23 cellular contexts compared by ENCODE assay signal in genomic region chr14:75634848-75635247, GRCh38. TPM values are rescaled to one million over a fixed set of nuclear protein-coding genes. Genes with fewer than 3 reads are reported as not detected.
DNase-seq lines count a peak whose midpoint lies in the region; FAIRE-seq and TF ChIP-seq lines count a peak whose summit lies in the region.
"Had no signal": no experiment of that assay in that cellular context is flagged by ENCODE, and none has a peak within 500 bp of the region (broad histone marks: within the 10 kb centered on the region; RNA-seq: fewer than 3 reads in every experiment).

No MANE protein-coding gene starts in this region.

- TF ChIP-seq RAD21 in Ishikawa (IDR thresholded peaks at IDR 0.05; ENCODE audit: low read depth), result no peak

- H3K36me3 Mint-ChIP-seq in Calu3 (ENCODE audit: insufficient read depth, unreplicated experiment) (no peaks in the 10 kb centered on the region), neural crest cell (ENCODE audit: low read depth) (no peaks in the 10 kb centered on the region)

- TF ChIP-seq CTCF in Calu3 (IDR thresholded peaks at IDR 0.05; ENCODE audit: unreplicated experiment) (no peak), bronchial epithelial cell (IDR thresholded peaks at IDR 0.05; ENCODE audit: insufficient read depth, low read length, severe bottlenecking) (no peak), neural crest cell (conservative IDR thresholded peaks at IDR 0.05) (no peak)

- BruUV-seq in Calu3 (replicated peaks; lab: Mats Ljungman, UMichigan), result no TSS peak

- no peak overlapping the region for H3K4me3 ChIP-seq in bronchial epithelial cell (ENCODE audit: low read depth, low read length)
- H3K4me3 ChIP-seq: SJSA1 had no signal

- CTCF ChIA-PET in Calu3 (lab: Charles Lee), result interaction anchor here (0.6 kb wide), 1 partner anchor 723 kb away, joined by 3 read pairs; no protein-coding TSS in a partner anchor

- peaks cover 9% of the 10 kb centered on the region for H3K4me1 Mint-ChIP-seq in Calu3 (ENCODE audit: low read depth, unreplicated experiment)
- peaks cover 26% of the 10 kb centered on the region for H3K4me1 Mint-ChIP-seq in neural crest cell

- no peaks in the 10 kb centered on the region for H3K9me3 Mint-ChIP-seq in Calu3 (ENCODE audit: low read depth, unreplicated experiment)
- peaks cover 2% of the 10 kb centered on the region for H3K9me3 Mint-ChIP-seq in neural crest cell
- H3K9me3 Mint-ChIP-seq: CD4-positive, CD25-positive, alpha-beta regulatory T cell; HFFc6 had no signal

- peak; percentile 25 for DNase-seq in Calu3
- DNase-seq in bronchial epithelial cell (ENCODE audit: low read depth), result peak; percentile 39
- no peak for DNase-seq in neural crest cell (ENCODE audit: low read depth, low spot score)
- no peak for DNase-seq in GM12891 (ENCODE audit: insufficient read length, low spot score)
- DNase-seq in NCI-H526 (lab: John Stamatoyannopoulos, UW), result no peak
- no peak for DNase-seq in central memory CD4-positive, alpha-beta T cell
- DNase-seq in AG08396 (ENCODE audit: low spot score), result no peak
- DNase-seq: AML-193; CD4-positive, CD25-positive, alpha-beta regulatory T cell; GOT3; HFFc6; MM.1S; NCI-H1092 treated with DMSO at 0.1 percent for 48 hours; NCI-H1694; NCI-H345; NCI-H69; RPMI8226; SW 1271 had no signal

- no peak overlapping the region for H3K27ac Mint-ChIP-seq in Calu3 (ENCODE audit: unreplicated experiment)
- peak overlapping the region; percentile 83 for H3K27ac Mint-ChIP-seq in neural crest cell (ENCODE audit: unreplicated experiment)
- H3K27ac Mint-ChIP-seq: CD4-positive, CD25-positive, alpha-beta regulatory T cell; HFFc6 had no signal

- no peak overlapping the region for H3K4me3 Mint-ChIP-seq in Calu3 (ENCODE audit: low read depth, unreplicated experiment)
- no peak overlapping the region for H3K4me3 Mint-ChIP-seq in neural crest cell
- H3K4me3 Mint-ChIP-seq: CD4-positive, CD25-positive, alpha-beta regulatory T cell; HFFc6 had no signal

- FAIRE-seq in bronchial epithelial cell (lab: Jason Lieb, UNC) (no peak), GM12891 (lab: Jason Lieb, UNC) (no peak)
- FAIRE-seq: G401.6, GM18507, HepG2 had no signal

- H3K36me3 ChIP-seq in bronchial epithelial cell (ENCODE audit: control insufficient read depth, insufficient read depth, low read length), result no peaks in the 10 kb centered on the region
- H3K36me3 ChIP-seq: SJSA1 had no signal

- TF ChIP-seq EP300 in Ishikawa (IDR thresholded peaks at IDR 0.05; ENCODE audit: borderline replicate concordance), result peak; percentile 41; the same call in 1 of the 2 replicates

- TF ChIP-seq POLR2A in GM12891 (IDR thresholded peaks at IDR 0.05; ENCODE audit: low read depth, low read length), result no peak

- intact Hi-C loops in Calu3 (cut with micrococcal nuclease; ENCODE audit: unreplicated experiment), result no loop called here

- H3K27me3 Mint-ChIP-seq in Calu3 (ENCODE audit: unreplicated experiment) (no peaks in the 10 kb centered on the region), neural crest cell (ENCODE audit: low read depth) (no peaks in the 10 kb centered on the region)
- H3K27me3 Mint-ChIP-seq: CD4-positive, CD25-positive, alpha-beta regulatory T cell had no signal

- H3K27me3 ChIP-seq in bronchial epithelial cell (ENCODE audit: control insufficient read depth, insufficient read depth, low read length), result peaks cover 2% of the 10 kb centered on the region
- H3K27me3 ChIP-seq: SJSA1 had no signal

TF ChIP-seq in Ishikawa, 13 proteins besides CTCF, POLR2A, EP300 and RAD21 (continues in another document):
- TF ChIP-seq NFIC (IDR thresholded peaks at IDR 0.05) (peak; percentile 58), TEAD4 (IDR thresholded peaks at IDR 0.05) (peak; percentile 78), TAF1 (IDR thresholded peaks at IDR 0.05; ENCODE audit: low read depth) (no peak), CEBPB (IDR thresholded peaks at IDR 0.05) (no peak), ZBTB7A (IDR thresholded peaks at IDR 0.05; ENCODE audit: low read depth) (no peak)
- TF ChIP-seq, protein P1, sequence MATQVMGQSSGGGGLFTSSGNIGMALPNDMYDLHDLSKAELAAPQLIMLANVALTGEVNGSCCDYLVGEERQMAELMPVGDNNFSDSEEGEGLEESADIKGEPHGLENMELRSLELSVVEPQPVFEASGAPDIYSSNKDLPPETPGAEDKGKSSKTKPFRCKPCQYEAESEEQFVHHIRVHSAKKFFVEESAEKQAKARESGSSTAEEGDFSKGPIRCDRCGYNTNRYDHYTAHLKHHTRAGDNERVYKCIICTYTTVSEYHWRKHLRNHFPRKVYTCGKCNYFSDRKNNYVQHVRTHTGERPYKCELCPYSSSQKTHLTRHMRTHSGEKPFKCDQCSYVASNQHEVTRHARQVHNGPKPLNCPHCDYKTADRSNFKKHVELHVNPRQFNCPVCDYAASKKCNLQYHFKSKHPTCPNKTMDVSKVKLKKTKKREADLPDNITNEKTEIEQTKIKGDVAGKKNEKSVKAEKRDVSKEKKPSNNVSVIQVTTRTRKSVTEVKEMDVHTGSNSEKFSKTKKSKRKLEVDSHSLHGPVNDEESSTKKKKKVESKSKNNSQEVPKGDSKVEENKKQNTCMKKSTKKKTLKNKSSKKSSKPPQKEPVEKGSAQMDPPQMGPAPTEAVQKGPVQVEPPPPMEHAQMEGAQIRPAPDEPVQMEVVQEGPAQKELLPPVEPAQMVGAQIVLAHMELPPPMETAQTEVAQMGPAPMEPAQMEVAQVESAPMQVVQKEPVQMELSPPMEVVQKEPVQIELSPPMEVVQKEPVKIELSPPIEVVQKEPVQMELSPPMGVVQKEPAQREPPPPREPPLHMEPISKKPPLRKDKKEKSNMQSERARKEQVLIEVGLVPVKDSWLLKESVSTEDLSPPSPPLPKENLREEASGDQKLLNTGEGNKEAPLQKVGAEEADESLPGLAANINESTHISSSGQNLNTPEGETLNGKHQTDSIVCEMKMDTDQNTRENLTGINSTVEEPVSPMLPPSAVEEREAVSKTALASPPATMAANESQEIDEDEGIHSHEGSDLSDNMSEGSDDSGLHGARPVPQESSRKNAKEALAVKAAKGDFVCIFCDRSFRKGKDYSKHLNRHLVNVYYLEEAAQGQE (IDR thresholded peaks at IDR 0.05; ENCODE audit: low read depth), result no peak
- TF ChIP-seq, protein P2, sequence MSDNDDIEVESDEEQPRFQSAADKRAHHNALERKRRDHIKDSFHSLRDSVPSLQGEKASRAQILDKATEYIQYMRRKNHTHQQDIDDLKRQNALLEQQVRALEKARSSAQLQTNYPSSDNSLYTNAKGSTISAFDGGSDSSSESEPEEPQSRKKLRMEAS (IDR thresholded peaks at IDR 0.05), result no peak

TF ChIP-seq in GM12891, 5 proteins besides CTCF, POLR2A, EP300 and RAD21:
- TF ChIP-seq POLR2AphosphoS5 (IDR thresholded peaks at IDR 0.05; ENCODE audit: low read depth, low read length) (no peak), SPI1 (IDR thresholded peaks at IDR 0.05; ENCODE audit: low read depth, low read length) (no peak), TAF1 (IDR thresholded peaks at IDR 0.05; ENCODE audit: low read depth, low read length) (no peak)

RNA-seq across cellular contexts. Expression of gene ERG28, which starts 25.8 kb away (rescaled TPM):
- total RNA-seq in Calu3 (2022), result 30.5 and 30.9 TPM in 2 replicates
- total RNA-seq in bronchial epithelial cell, result 3.6 and 4.2 TPM in 2 replicates
- total RNA-seq in neural crest cell, result 38.8 and 38.9 TPM in 2 replicates
- 20.1 TPM for polyA plus RNA-seq in GM12891 (2012; ENCODE audit: low read depth, missing spikeins)

RNA-seq across cellular contexts. Expression of gene TTLL5, which starts 26.2 kb away (rescaled TPM):
- total RNA-seq in Calu3 (2022) (46.8 and 47.5 TPM in 2 replicates), bronchial epithelial cell (15.5 and 20.0 TPM in 2 replicates), neural crest cell (55.7 and 61.7 TPM in 2 replicates)
- polyA plus RNA-seq in GM12891 (2012; ENCODE audit: low read depth, missing spikeins), result 11.5 TPM

RNA-seq across cellular contexts. Expression of gene FLVCR2, which starts 56.4 kb away (rescaled TPM):
- 0.61 and 1.4 TPM in 2 replicates for total RNA-seq in Calu3 (2022)
- total RNA-seq in bronchial epithelial cell, result 0.79 and 2.8 TPM in 2 replicates
- 3.0 and 8.7 TPM in 2 replicates for total RNA-seq in neural crest cell
- polyA plus RNA-seq in GM12891 (2012; ENCODE audit: low read depth, missing spikeins), result 2.1 TPM

Comparison
In these comparisons a context has a peak if more than half of its experiments do, and no peak if none do; other contexts are left out.
1. DNase-seq: peak in Calu3 (single experiment) and bronchial epithelial cell (single experiment); none in neural crest cell (single experiment), GM12891 (single experiment), NCI-H526 (0 of 2), central memory CD4-positive, alpha-beta T cell (single experiment) and AG08396 (single experiment).